ENCODE assay signal across 8 cellular contexts in the genomic region with DNA sequence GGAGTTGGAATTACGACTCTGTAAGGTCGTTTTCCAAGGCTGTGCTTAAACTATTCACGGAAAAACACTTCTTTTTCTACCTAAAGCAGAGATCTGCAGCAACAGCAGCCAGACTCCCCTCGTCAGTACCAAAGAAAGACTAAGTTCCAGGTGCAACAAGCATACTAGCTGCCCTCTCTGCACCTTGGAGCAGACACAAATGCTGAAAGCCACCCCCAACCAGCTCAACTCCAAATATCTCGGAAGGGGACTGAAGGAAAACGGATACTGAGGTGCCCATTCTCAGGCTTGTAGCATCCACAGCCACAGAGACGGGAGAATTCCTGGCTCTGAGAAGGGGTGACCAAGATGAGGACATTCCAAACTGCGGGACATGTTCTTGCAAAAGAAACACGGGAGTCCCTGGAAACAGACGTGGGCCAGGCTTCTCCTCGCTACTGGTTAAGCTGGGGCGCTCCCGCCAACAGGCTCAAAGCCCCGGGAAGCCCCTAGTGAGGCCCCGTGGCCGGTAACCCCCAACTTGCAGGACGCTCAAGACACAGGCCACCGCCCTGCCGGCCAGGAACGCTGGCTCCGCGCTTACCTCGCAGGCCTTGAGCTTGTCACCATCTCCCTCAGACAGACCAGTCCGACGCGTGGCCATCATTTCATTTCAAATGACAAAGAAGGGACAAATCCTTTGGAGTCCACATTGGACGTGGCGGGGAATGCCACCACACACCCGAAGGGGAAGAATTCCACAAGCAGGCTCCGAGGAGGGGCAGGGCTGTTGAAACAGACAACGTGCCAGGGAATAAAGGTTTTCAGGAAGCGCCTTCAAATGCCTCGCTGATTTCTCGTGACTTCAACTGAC. TPM values are rescaled to one million over a fixed set of nuclear protein-coding genes. Genes with fewer than 3 reads are reported as not detected.
DNase-seq lines count a peak whose midpoint lies in the region; ATAC-seq lines count a peak whose summit lies in the region.

No MANE protein-coding gene starts in this region.

- peak; percentile 60 for DNase-seq in activated CD4-positive, alpha-beta T cell treated with anti-CD3 and anti-CD28 coated beads, Interleukin-2, amount 10 ng/mL, durations not matched to agents 24 days and 14 days
- DNase-seq in activated CD4-positive, alpha-beta T cell treated with anti-CD3 and anti-CD28 coated beads, Interleukin-2, amount 50 U/mL, for 48 hours = no peak
- DNase-seq in right cardiac atrium = peak; percentile 20 to 76 (median 73)
- DNase-seq in activated effector memory CD4-positive, alpha-beta T cell treated with anti-CD3 and anti-CD28 coated beads, Interleukin-2, amount 50 U/mL, for 16 hours = no peak
- DNase-seq in KG1 (lab: John Stamatoyannopoulos, UW) = no peak
- DNase-seq in NCI-H1092 (lab: John Stamatoyannopoulos, UW) = no peak

- H3K4me1 Mint-ChIP-seq in activated CD4-positive, alpha-beta T cell treated with anti-CD3 and anti-CD28 coated beads, Interleukin-2, amount 10 ng/mL, durations not matched to agents 24 days and 14 days = peaks cover 28% of the 10 kb centered on the region
- no peaks in the 10 kb centered on the region for H3K4me1 Mint-ChIP-seq in activated T-helper 17 cell treated with anti-CD3 and anti-CD28 coated beads, Interleukin-2, amount 50 U/mL, for 72 hours

- no peaks in the 10 kb centered on the region for H3K9me3 ChIP-seq in right cardiac atrium (ENCODE audit: control insufficient read depth, low read length)

- no peaks in the 10 kb centered on the region for H3K36me3 ChIP-seq in rectal smooth muscle tissue (ENCODE audit: control insufficient read depth, insufficient read depth, low read length)

- H3K4me1 ChIP-seq in right cardiac atrium (ENCODE audit: control insufficient read depth, insufficient read depth, low read length) (peaks cover 13% of the 10 kb centered on the region), rectal smooth muscle tissue (ENCODE audit: control insufficient read depth, insufficient read depth, low read length) (peaks cover 34% of the 10 kb centered on the region)

- H3K27me3 Mint-ChIP-seq in activated CD4-positive, alpha-beta T cell treated with anti-CD3 and anti-CD28 coated beads, Interleukin-2, amount 10 ng/mL, durations not matched to agents 24 days and 14 days = no peaks in the 10 kb centered on the region
- no peaks in the 10 kb centered on the region for H3K27me3 Mint-ChIP-seq in activated T-helper 17 cell treated with anti-CD3 and anti-CD28 coated beads, Interleukin-2, amount 50 U/mL, for 72 hours

- no peak for ATAC-seq in activated T-helper 17 cell treated with anti-CD3 and anti-CD28 coated beads, Interleukin-2, amount 50 U/mL, for 72 hours (replicated peaks)
- no peak for ATAC-seq in right cardiac atrium

- H3K27me3 ChIP-seq in right cardiac atrium (ENCODE audit: control insufficient read depth, insufficient read depth) (no peaks in the 10 kb centered on the region), rectal smooth muscle tissue (ENCODE audit: control insufficient read depth, insufficient read depth, low read length) (no peaks in the 10 kb centered on the region)

- peak overlapping the region; percentile 54 for H3K9ac ChIP-seq in rectal smooth muscle tissue (ENCODE audit: low read length)

- no peaks in the 10 kb centered on the region for H3K9me3 Mint-ChIP-seq in activated CD4-positive, alpha-beta T cell treated with anti-CD3 and anti-CD28 coated beads, Interleukin-2, amount 10 ng/mL, durations not matched to agents 24 days and 14 days
- H3K9me3 Mint-ChIP-seq in activated T-helper 17 cell treated with anti-CD3 and anti-CD28 coated beads, Interleukin-2, amount 50 U/mL, for 72 hours = no peaks in the 10 kb centered on the region

- H3K27ac ChIP-seq in right cardiac atrium (ENCODE audit: low read length) (peak overlapping the region; percentile 68), rectal smooth muscle tissue (ENCODE audit: low read depth, low read length) (peak overlapping the region; percentile 86)

- intact Hi-C loops in activated CD4-positive, alpha-beta T cell treated with anti-CD3 and anti-CD28 coated beads, Interleukin-2, amount 10 ng/mL, durations not matched to agents 24 days and 14 days (cut with micrococcal nuclease) = loop anchor here (5.0 to 10.0 kb wide), 6 partner anchors 119 to 1624 kb away; a partner anchor contains a TSS
- intact Hi-C loops in right cardiac atrium (cut with DNase I) = loop anchor here in 3 of 4 donors (5.0 to 10.0 kb wide), 3 partner anchors 74 to 233 kb away; a partner anchor contains a TSS

- no peak overlapping the region for H3K27ac Mint-ChIP-seq in activated CD4-positive, alpha-beta T cell treated with anti-CD3 and anti-CD28 coated beads, Interleukin-2, amount 10 ng/mL, durations not matched to agents 24 days and 14 days
- peak overlapping the region; percentile 56 for H3K27ac Mint-ChIP-seq in activated T-helper 17 cell treated with anti-CD3 and anti-CD28 coated beads, Interleukin-2, amount 50 U/mL, for 72 hours

- 13% methylated on average over 34 of the region's 34 CpGs for WGBS in right cardiac atrium

- peak overlapping the region; percentile 90 for H3K4me3 Mint-ChIP-seq in activated CD4-positive, alpha-beta T cell treated with anti-CD3 and anti-CD28 coated beads, Interleukin-2, amount 10 ng/mL, durations not matched to agents 24 days and 14 days
- peak overlapping the region; percentile 78 for H3K4me3 Mint-ChIP-seq in activated T-helper 17 cell treated with anti-CD3 and anti-CD28 coated beads, Interleukin-2, amount 50 U/mL, for 72 hours

- H3K4me3 ChIP-seq in right cardiac atrium (ENCODE audit: low read length) (peak overlapping the region; percentile 100), rectal smooth muscle tissue (ENCODE audit: low read length) (peak overlapping the region; percentile 71)

- H3K36me3 Mint-ChIP-seq in activated CD4-positive, alpha-beta T cell treated with anti-CD3 and anti-CD28 coated beads, Interleukin-2, amount 10 ng/mL, durations not matched to agents 24 days and 14 days (ENCODE audit: low read depth) = peaks cover 17% of the 10 kb centered on the region
- H3K36me3 Mint-ChIP-seq in activated T-helper 17 cell treated with anti-CD3 and anti-CD28 coated beads, Interleukin-2, amount 50 U/mL, for 72 hours (ENCODE audit: low read depth) = peaks cover 17% of the 10 kb centered on the region

RNA-seq across cellular contexts. Expression of a gene that starts 2.2 kb away (rescaled TPM):
- 46.7 and 56.6 TPM in 2 replicates for total RNA-seq in activated CD4-positive, alpha-beta T cell treated with anti-CD3 and anti-CD28 coated beads, Interleukin-2, amount 10 ng/mL, durations not matched to agents 24 days and 14 days
- 10 to 100 TPM; 28.9 to 30.5 TPM for total RNA-seq in activated T-helper 17 cell treated with anti-CD3 and anti-CD28 coated beads, Interleukin-2, amount 50 U/mL, for 72 hours
- total RNA-seq in right cardiac atrium = 10 to 100 TPM; 53.4 to 72.0 (median 57.0) TPM
- 23.2 TPM for polyA plus RNA-seq in right cardiac atrium

Comparison
In these comparisons a context has a peak if more than half of its experiments do, and no peak if none do; other contexts are left out.
1. DNase-seq: peak in activated CD4-positive, alpha-beta T cell treated with anti-CD3 and anti-CD28 coated beads, Interleukin-2, amount 10 ng/mL, durations not matched to agents 24 days and 14 days (single experiment) and right cardiac atrium (3 of 3); none in activated CD4-positive, alpha-beta T cell treated with anti-CD3 and anti-CD28 coated beads, Interleukin-2, amount 50 U/mL, for 48 hours (0 of 2), activated effector memory CD4-positive, alpha-beta T cell treated with anti-CD3 and anti-CD28 coated beads, Interleukin-2, amount 50 U/mL, for 16 hours (single experiment), KG1 (single experiment) and NCI-H1092 (single experiment).